ENCODE assay signal across 1 cellular context in genomic region chr17:28997811-28998210, GRCh38.
TF ChIP-seq lines count a peak whose summit lies in the region.

No MANE protein-coding gene starts in this region.

TF ChIP-seq in H1, 55 proteins besides CTCF, POLR2A, EP300 and RAD21:
- TF ChIP-seq BRCA1 (IDR thresholded peaks at IDR 0.05; ENCODE audit: low read depth, low read length): no peak
- no peak for TF ChIP-seq CBX8 (IDR thresholded peaks at IDR 0.05; ENCODE audit: borderline replicate concordance, low read depth, low read length)
- no peak for TF ChIP-seq ASH2L (IDR thresholded peaks at IDR 0.05; ENCODE audit: low read length)
- TF ChIP-seq, protein P1, sequence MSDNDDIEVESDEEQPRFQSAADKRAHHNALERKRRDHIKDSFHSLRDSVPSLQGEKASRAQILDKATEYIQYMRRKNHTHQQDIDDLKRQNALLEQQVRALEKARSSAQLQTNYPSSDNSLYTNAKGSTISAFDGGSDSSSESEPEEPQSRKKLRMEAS (IDR thresholded peaks at IDR 0.05): no peak
- no peak for TF ChIP-seq CEBPB (IDR thresholded peaks at IDR 0.05; ENCODE audit: low read depth, low read length)
- no peak for TF ChIP-seq CREB1 (IDR thresholded peaks at IDR 0.05)
- no peak for TF ChIP-seq BCL11A (IDR thresholded peaks at IDR 0.05; ENCODE audit: low read depth in 2 of 2, low read length in 2 of 2)
- no peak for TF ChIP-seq JUN (IDR thresholded peaks at IDR 0.05; ENCODE audit: low read depth, low read length)
- TF ChIP-seq GTF2F1 (IDR thresholded peaks at IDR 0.05; ENCODE audit: borderline replicate concordance, low read depth, low read length): no peak
